Comparison of ENCODE assay signal across 19 cellular contexts in genomic region chr1:215287362-215287761, GRCh38.
DNase-seq lines count a peak whose midpoint lies in the region; ATAC-seq, FAIRE-seq and TF ChIP-seq lines count a peak whose summit lies in the region.
"Had no signal": no experiment of that assay in that cellular context is flagged by ENCODE, and none has a peak within 500 bp of the region (broad histone marks: within the 10 kb centered on the region; RNA-seq: fewer than 3 reads in every experiment).

No MANE protein-coding gene starts in this region.

- no peak overlapping the region for H2BK20ac ChIP-seq in IMR-90 (ENCODE audit: low read depth, low read length)

- H3K4me2 ChIP-seq in IMR-90 (ENCODE audit: low read depth, low read length): no peak overlapping the region
- H3K4me2 ChIP-seq in OCI-LY7 (ENCODE audit: low read length): no peak overlapping the region

- no CpG with 5 or more reads among the region's 2 CpGs for WGBS in IMR-90 (ENCODE audit: extremely low coverage in 2 of 2, insufficient read length in 1 of 2), 2 experiments

- POLR2A ChIA-PET in IMR-90 (lab: Charles Lee; ENCODE audit: unreplicated experiment): no interaction called here
- POLR2A ChIA-PET in OCI-LY7 (lab: Charles Lee): no interaction called here

- no peak overlapping the region for H4K5ac ChIP-seq in IMR-90 (ENCODE audit: low read depth, low read length)

- H4K91ac ChIP-seq in IMR-90 (ENCODE audit: insufficient read depth, low read depth, low read length): no peak overlapping the region

- H3K18ac ChIP-seq in IMR-90 (ENCODE audit: low read depth, low read length): no peak overlapping the region

- no peak overlapping the region for H2BK15ac ChIP-seq in IMR-90 (ENCODE audit: low read depth, low read length)

- H2AK9ac ChIP-seq in IMR-90 (replicated peaks; ENCODE audit: low read depth, low read length, poor library complexity): no peak overlapping the region

- no peaks in the 10 kb centered on the region for H3K36me3 ChIP-seq in IMR-90 (ENCODE audit: control insufficient read depth, insufficient read depth, low read length)
- no peaks in the 10 kb centered on the region for H3K36me3 ChIP-seq in OCI-LY7 (ENCODE audit: insufficient read depth, low read length)
- H3K36me3 ChIP-seq: SJCRH30 had no signal

- no peak overlapping the region for H2AK5ac ChIP-seq in IMR-90 (ENCODE audit: low read depth, low read length)

- H3K9me2 ChIP-seq in OCI-LY7 (ENCODE audit: insufficient read depth, low read length): no peaks in the 10 kb centered on the region

- no peak overlapping the region for H2BK120ac ChIP-seq in IMR-90 (ENCODE audit: low read depth, low read length)

- in situ Hi-C loops in IMR-90 (cut with MboI; ENCODE audit: low sequenced_read_pairs): no loop called here

- no peak overlapping the region for H3K23ac ChIP-seq in IMR-90 (ENCODE audit: low read depth, low read length)

- H3K9me3 ChIP-seq in IMR-90 (ENCODE audit: control insufficient read depth, insufficient read depth, low read length) (no peaks in the 10 kb centered on the region), OCI-LY7 (ENCODE audit: low read length) (no peaks in the 10 kb centered on the region)
- H3K9me3 ChIP-seq: SJCRH30 had no signal

- TF ChIP-seq POLR2A in IMR-90 (IDR thresholded peaks at IDR 0.05; ENCODE audit: low read depth, low read length): no peak

- H3K14ac ChIP-seq in IMR-90 (replicated peaks; ENCODE audit: low read depth, low read length): no peak overlapping the region

- H3K4me1 ChIP-seq in IMR-90 (ENCODE audit: control insufficient read depth, insufficient read depth, low read length) (peaks cover 2% of the 10 kb centered on the region; the same call in 1 of the 2 replicates), OCI-LY7 (ENCODE audit: insufficient read depth, low read length, poor library complexity, severe bottlenecking) (no peaks in the 10 kb centered on the region)
- H3K4me1 ChIP-seq: SJCRH30 had no signal

- H3K56ac ChIP-seq in IMR-90 (ENCODE audit: extremely low read depth, insufficient read depth, low read length): no peak overlapping the region

- no peaks in the 10 kb centered on the region for H3K79me2 ChIP-seq in OCI-LY7 (ENCODE audit: insufficient read depth, low read depth, low read length)

- BruUV-seq in IMR-90 (replicated peaks; lab: Mats Ljungman, UMichigan) (no TSS peak), OCI-LY7 (replicated peaks; lab: Mats Ljungman, UMichigan) (no TSS peak)

- H3K27ac ChIP-seq in IMR-90 (ENCODE audit: insufficient read depth, low read length) (no peak overlapping the region), OCI-LY7 (ENCODE audit: low read depth, low read length, poor library complexity, severe bottlenecking) (no peak overlapping the region)
- H3K27ac ChIP-seq: SJCRH30 had no signal

- FAIRE-seq in D721Med (lab: Jason Lieb, UNC): peak; percentile 51
- FAIRE-seq: A204.1 had no signal

- no peak for TF ChIP-seq CTCF in D721Med (IDR thresholded peaks at IDR 0.05; ENCODE audit: insufficient read depth, missing control alignments)
- TF ChIP-seq CTCF in IMR-90 (conservative IDR thresholded peaks at IDR 0.05; ENCODE audit: low read depth, low read length): no peak
- TF ChIP-seq CTCF in OCI-LY7 (conservative IDR thresholded peaks at IDR 0.05; ENCODE audit: low read length): no peak

- no peak overlapping the region for H3K4me3 ChIP-seq in IMR-90 (ENCODE audit: insufficient read depth, low read depth, low read length)
- no peak overlapping the region for H3K4me3 ChIP-seq in OCI-LY7 (ENCODE audit: low read depth, low read length, poor library complexity, severe bottlenecking)
- H3K4me3 ChIP-seq: SJCRH30 had no signal

- no peak overlapping the region for H3K9ac ChIP-seq in IMR-90 (ENCODE audit: low read depth, low read length)

- no peaks in the 10 kb centered on the region for H3K9me1 ChIP-seq in IMR-90 (ENCODE audit: insufficient read depth, low read length)

- no peak for TF ChIP-seq RAD21 in IMR-90 (IDR thresholded peaks at IDR 0.05; ENCODE audit: low read length)

- H4K8ac ChIP-seq in IMR-90 (ENCODE audit: low read depth in 2 of 2, low read length in 2 of 2): no peak overlapping the region

- intact Hi-C loops in IMR-90 (cut with micrococcal nuclease): no loop called here
- intact Hi-C loops in left ventricle myocardium superior (cut with micrococcal nuclease): no loop called here
- intact Hi-C loops in OCI-LY7 (cut with micrococcal nuclease; ENCODE audit: unreplicated experiment): no loop called here

- no peak for DNase-seq in D721Med (ENCODE audit: insufficient read length, low spot score)
- DNase-seq in IMR-90: peak; percentile 22
- DNase-seq in NCI-H82 treated with DMSO at 0.1 percent for 48 hours (lab: John Stamatoyannopoulos, UW; ENCODE audit: unreplicated experiment): peak; percentile 44
- DNase-seq in fibroblast of the conjunctiva (ENCODE audit: low read depth): peak; percentile 26
- DNase-seq in left ventricle myocardium superior: no peak
- no peak for DNase-seq in NCI-H1092 treated with DMSO at 0.1 percent for 48 hours (lab: John Stamatoyannopoulos, UW)
- DNase-seq in OCI-LY7 (ENCODE audit: low spot score): no peak
- DNase-seq in activated effector memory CD4-positive, alpha-beta T cell treated with anti-CD3 and anti-CD28 coated beads, Interleukin-2, amount 50 U/mL, for 16 hours: no peak
- DNase-seq: Calu3; CD4-positive, alpha-beta T cell; DND-41; H9; Karpas-422; NCI-H1092; NCI-H146; NCI-H2107; NCI-H526 treated with DMSO at 0.1 percent for 48 hours had no signal

- no peaks in the 10 kb centered on the region for H3K79me1 ChIP-seq in IMR-90 (ENCODE audit: low read depth in 1 of 2, low read length in 2 of 2)

- H4K20me1 ChIP-seq in IMR-90 (ENCODE audit: insufficient read depth, low read length) (no peaks in the 10 kb centered on the region), OCI-LY7 (ENCODE audit: insufficient read depth, low read length) (no peaks in the 10 kb centered on the region)

- dilution Hi-C loops in IMR-90 (cut with HindIII; ENCODE audit: low sequenced_read_pairs, unreplicated experiment): no loop called here

- no peak overlapping the region for H2BK5ac ChIP-seq in IMR-90 (ENCODE audit: low read depth, low read length, poor library complexity, severe bottlenecking)

- no peak overlapping the region for H3K4ac ChIP-seq in IMR-90 (ENCODE audit: low read depth, low read length)

- H3K27me3 ChIP-seq in IMR-90 (ENCODE audit: control insufficient read depth, insufficient read depth, low read length): no peaks in the 10 kb centered on the region
- H3K27me3 ChIP-seq: SJCRH30 had no signal

- CTCF ChIA-PET in IMR-90 (lab: Yijun Ruan, JAX): interaction anchor here (1.1 kb wide), 1 partner anchor 9 kb away, joined by 4 read pairs; no protein-coding TSS in a partner anchor
- CTCF ChIA-PET in OCI-LY7 (lab: Charles Lee; ENCODE audit: unreplicated experiment): no interaction called here

- ATAC-seq in IMR-90 (ENCODE audit: low read depth) (0 out of 2 replicates have a peak, but pooled peaks have one; percentile 21), left ventricle myocardium superior (no peak)

- no peak overlapping the region for H2AFZ ChIP-seq in IMR-90 (replicated peaks; ENCODE audit: low read length, poor library complexity)
- no peak overlapping the region for H2AFZ ChIP-seq in OCI-LY7 (ENCODE audit: low read length)

TF ChIP-seq in IMR-90, 13 proteins besides CTCF, POLR2A, EP300 and RAD21:
- TF ChIP-seq NFE2L2 (IDR thresholded peaks at IDR 0.05; ENCODE audit: low read depth, low read length) (no peak), CHD1 (IDR thresholded peaks at IDR 0.05; ENCODE audit: low read depth, low read length) (no peak), ELK1 (IDR thresholded peaks at IDR 0.05; ENCODE audit: borderline replicate concordance, low read depth, low read length) (no peak), RFX5 (IDR thresholded peaks at IDR 0.05; ENCODE audit: low read depth, low read length) (no peak), FOS (IDR thresholded peaks at IDR 0.05; ENCODE audit: low read depth, low read length) (no peak), MAZ (IDR thresholded peaks at IDR 0.05; ENCODE audit: borderline replicate concordance, low read depth, low read length) (no peak), CEBPB (IDR thresholded peaks at IDR 0.05; ENCODE audit: low read depth, low read length) (no peak), MXI1 (IDR thresholded peaks at IDR 0.05; ENCODE audit: borderline replicate concordance, low read depth, low read length) (no peak), MAFK (IDR thresholded peaks at IDR 0.05; ENCODE audit: low read depth, low read length) (no peak)
TF ChIP-seq in IMR-90: peak in this region for 0.

Comparison
In these comparisons a context has a peak if more than half of its experiments do, and no peak if none do; other contexts are left out.
1. DNase-seq: peak in IMR-90 (single experiment), NCI-H82 treated with DMSO at 0.1 percent for 48 hours (single experiment) and fibroblast of the conjunctiva (single experiment); none in D721Med (single experiment), left ventricle myocardium superior (single experiment), NCI-H1092 treated with DMSO at 0.1 percent for 48 hours (single experiment), OCI-LY7 (single experiment) and activated effector memory CD4-positive, alpha-beta T cell treated with anti-CD3 and anti-CD28 coated beads, Interleukin-2, amount 50 U/mL, for 16 hours (single experiment).